In the genomic region with DNA sequence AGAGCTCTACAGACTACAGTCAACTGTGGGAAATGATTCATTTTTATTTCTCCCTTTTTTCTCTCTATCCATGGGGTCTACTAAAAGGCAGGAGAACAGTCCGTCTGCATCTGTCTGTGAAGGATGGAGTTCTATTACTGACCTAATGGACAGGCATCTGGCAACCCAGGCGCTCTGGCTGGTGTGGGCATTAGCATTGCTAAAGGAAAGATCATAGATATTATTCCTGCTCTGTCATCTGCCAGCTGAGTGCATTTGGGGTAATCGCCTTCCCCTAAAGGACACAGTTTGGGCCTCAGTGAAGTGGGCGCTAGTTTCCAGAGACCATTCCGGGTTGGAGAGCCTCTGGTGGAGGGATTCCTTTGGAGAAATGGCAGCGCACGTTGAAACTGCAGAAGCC, we compare ENCODE assay signal across 31 cellular contexts.
"Had no signal": no experiment of that assay in that cellular context is flagged by ENCODE, and none has a peak within 500 bp of the region (broad histone marks: within the 10 kb centered on the region; RNA-seq: fewer than 3 reads in every experiment).

No MANE protein-coding gene starts in this region.

- DNase-seq: activated effector memory CD4-positive, alpha-beta T cell treated with anti-CD3 and anti-CD28 coated beads, Interleukin-2, amount 50 U/mL, for 16 hours; activated effector memory CD4-positive, alpha-beta T cell treated with Interleukin-2 at 50 U/mL for 16 hours; activated gamma-delta T cell; activated gamma-delta T cell treated with Interleukin-2 at 50 U/mL for 16 hours; activated naive CD4-positive, alpha-beta T cell; activated naive CD4-positive, alpha-beta T cell treated with anti-CD3 and anti-CD28 coated beads for 36 hours; activated naive CD4-positive, alpha-beta T cell treated with anti-CD3 and anti-CD28 coated beads, Interleukin-2, amount 10 ng/mL, durations not matched to agents 7 days and 5 days; activated naive CD4-positive, alpha-beta T cell treated with anti-CD3 and anti-CD28 coated beads, Interleukin-2, amount 50 U/mL, for 16 hours; activated naive CD4-positive, alpha-beta T cell treated with Interleukin-2 at 50 U/mL for 16 hours; activated naive CD8-positive, alpha-beta T cell treated with anti-CD3 and anti-CD28 coated beads for 36 hours; activated naive CD8-positive, alpha-beta T cell treated with anti-CD3 and anti-CD28 coated beads, Interleukin-2, amount 10 ng/mL, durations not matched to agents 7 days and 5 days; activated naive CD8-positive, alpha-beta T cell treated with anti-CD3 and anti-CD28 coated beads, Interleukin-2, amount 50 U/mL, for 24 hours; activated T-cell treated with anti-CD3 and anti-CD28 coated beads, Interleukin-2, amount 50 U/mL, for 24 hours; activated T-cell treated with anti-CD3 and anti-CD28 coated beads, Interleukin-2, amount 50 U/mL, for 4 hours; activated T-cell treated with anti-CD3 and anti-CD28 coated beads, Interleukin-2, amount 50 U/mL, for 48 hours; activated T-cell treated with anti-CD3 and anti-CD28 coated beads, Interleukin-2, amount 50 U/mL, for 72 hours; adrenal gland; amniotic stem cell; amygdala; anterior cingulate cortex; aorta; body of pancreas; brain microvascular endothelial cell; caudate nucleus; central memory CD4-positive, alpha-beta T cell; cerebellar nuclear complex had no signal

- H3K4me3 ChIP-seq: adrenal gland, ascending aorta, body of pancreas, breast epithelium, cardiac muscle cell had no signal

- ATAC-seq: activated naive CD4-positive, alpha-beta T cell treated with anti-CD3 and anti-CD28 coated beads, Interleukin-2, amount 50 U/mL, for 72 hours; activated naive CD8-positive, alpha-beta T cell treated with anti-CD3 and anti-CD28 coated beads, Interleukin-2, amount 50 U/mL, for 24 hours; activated T-cell treated with anti-CD3 and anti-CD28 coated beads, Interleukin-2, amount 50 U/mL, for 4 hours; activated T-cell treated with anti-CD3 and anti-CD28 coated beads, Interleukin-2, amount 50 U/mL, for 72 hours; activated T-helper 17 cell treated with anti-CD3 and anti-CD28 coated beads, Interleukin-2, amount 50 U/mL, for 72 hours; body of pancreas had no signal

- H3K9me3 ChIP-seq: adrenal gland, ascending aorta had no signal

- H3K27me3 ChIP-seq: ascending aorta, body of pancreas, brain microvascular endothelial cell, cardiac muscle cell had no signal

- H3K4me1 ChIP-seq: adrenal gland, ascending aorta, body of pancreas, breast epithelium had no signal

- H3K27ac ChIP-seq: adrenal gland, ascending aorta, body of pancreas, brain microvascular endothelial cell, breast epithelium, cardiac muscle cell had no signal

- H3K36me3 ChIP-seq: adrenal gland, ascending aorta, brain microvascular endothelial cell, breast epithelium, cardiac muscle cell had no signal
